14 cellular contexts compared by ENCODE assay signal in the genomic region with DNA sequence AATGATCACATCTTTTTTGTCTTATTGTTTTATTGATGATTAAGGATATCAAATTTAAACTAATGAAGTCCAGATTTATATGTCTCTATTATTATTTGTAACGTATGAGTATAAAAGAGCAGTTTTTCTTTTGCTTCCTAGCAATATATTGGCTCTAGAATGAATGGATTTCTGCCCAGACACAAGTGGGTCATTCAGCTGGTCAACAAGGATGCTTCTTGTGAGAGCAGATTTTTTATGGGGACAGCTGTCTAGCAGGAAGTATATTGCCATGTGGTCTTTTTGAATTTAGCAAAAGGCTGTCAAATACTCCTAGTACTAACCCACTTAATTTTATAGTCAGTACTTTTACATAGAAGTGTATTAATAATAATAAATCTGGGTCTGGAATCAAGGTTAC.
A peak's percentile ranks its signal among the peaks of the same experiment; 100 is the strongest.
DNase-seq lines count a peak whose midpoint lies in the region; ATAC-seq and TF ChIP-seq lines count a peak whose summit lies in the region.
"Had no signal": no experiment of that assay in that cellular context is flagged by ENCODE, and none has a peak within 500 bp of the region (broad histone marks: within the 10 kb centered on the region; RNA-seq: fewer than 3 reads in every experiment).

No MANE protein-coding gene starts in this region.

- H3K9me3 ChIP-seq in right atrium auricular region (no peaks in the 10 kb centered on the region), breast epithelium (no peaks in the 10 kb centered on the region)

- H3K4me1 ChIP-seq in right atrium auricular region (no peaks in the 10 kb centered on the region), breast epithelium (no peaks in the 10 kb centered on the region)

- no peak overlapping the region for H3K4me3 ChIP-seq in right atrium auricular region
- no peak overlapping the region for H3K4me3 ChIP-seq in breast epithelium

- no peak for TF ChIP-seq POLR2A in breast epithelium (IDR thresholded peaks at IDR 0.05)

- H3K36me3 ChIP-seq in right atrium auricular region: no peaks in the 10 kb centered on the region
- H3K36me3 ChIP-seq in breast epithelium: no peaks in the 10 kb centered on the region

- peak; percentile 29 for DNase-seq in NCI-H748 (lab: John Stamatoyannopoulos, UW; ENCODE audit: unreplicated experiment)
- no peak for DNase-seq in NCI-H748 treated with DMSO at 0.1 percent for 48 hours (lab: John Stamatoyannopoulos, UW)
- peak; percentile 19 to 66 for DNase-seq in NCI-H524 (lab: John Stamatoyannopoulos, UW)
- DNase-seq in globus pallidus (ENCODE audit: low spot score): peak; percentile 63
- DNase-seq in stimulated activated CD4-positive, alpha-beta T cell treated with anti-CD3 and anti-CD28 coated beads, Interleukin-2, amount 100 ng/mL, for 24 hours: no peak
- no peak for DNase-seq in right atrium auricular region (ENCODE audit: low spot score)
- DNase-seq in breast epithelium (ENCODE audit: low spot score in 2 of 2): no peak
- DNase-seq: Kasumi-1, NCI-H146, NCI-H2171, NCI-H446 had no signal

- H3K27me3 ChIP-seq in right atrium auricular region (no peaks in the 10 kb centered on the region), breast epithelium (no peaks in the 10 kb centered on the region)

- no peak for ATAC-seq in HG02970 (IDR thresholded peaks at IDR 0.05; ENCODE audit: low FRiP score, unreplicated experiment)
- ATAC-seq: Panc1 had no signal

- TF ChIP-seq CTCF in right atrium auricular region (IDR thresholded peaks at IDR 0.05) (no peak), breast epithelium (IDR thresholded peaks at IDR 0.05) (no peak)

- no peak overlapping the region for H3K27ac ChIP-seq in right atrium auricular region
- H3K27ac ChIP-seq in breast epithelium: no peak overlapping the region
- H3K27ac ChIP-seq: C4-2B had no signal

- intact Hi-C loops in breast epithelium (cut with DNase I; ENCODE audit: low total_unique reads): no loop called here

Comparison
In these comparisons a context has a peak if more than half of its experiments do, and no peak if none do; other contexts are left out.
1. DNase-seq: peak in NCI-H748 (single experiment), NCI-H524 (2 of 2) and globus pallidus (single experiment); none in NCI-H748 treated with DMSO at 0.1 percent for 48 hours (single experiment), stimulated activated CD4-positive, alpha-beta T cell treated with anti-CD3 and anti-CD28 coated beads, Interleukin-2, amount 100 ng/mL, for 24 hours (0 of 2), right atrium auricular region (single experiment) and breast epithelium (0 of 2).